In the genomic region with DNA sequence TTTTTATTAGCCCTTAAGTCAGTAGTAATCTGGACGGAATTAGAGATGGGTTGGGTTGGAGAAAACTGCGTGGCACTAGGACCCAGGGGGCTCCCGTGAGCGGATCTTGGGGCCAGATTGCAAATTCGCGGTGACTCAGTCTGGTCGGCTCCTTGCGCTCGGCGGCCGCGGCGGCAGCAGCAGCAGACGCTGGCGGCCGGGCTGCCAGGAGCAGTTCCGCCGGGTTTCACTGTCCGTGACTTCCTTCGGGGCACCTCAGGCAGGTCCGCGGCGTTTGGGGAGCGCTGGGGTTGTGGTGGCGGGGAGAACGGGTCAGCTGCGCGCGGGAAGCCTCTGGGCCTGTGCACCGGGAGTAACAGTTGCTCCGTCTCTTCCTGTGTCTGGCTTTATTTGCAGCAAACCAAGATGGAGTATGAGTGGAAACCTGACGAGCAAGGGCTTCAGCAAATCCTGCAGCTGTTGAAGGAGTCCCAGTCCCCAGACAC, we compare ENCODE assay signal across 8 cellular contexts. TPM values are rescaled to one million over a fixed set of nuclear protein-coding genes. Genes with fewer than 3 reads are reported as not detected.
DNase-seq lines count a peak whose midpoint lies in the region; ATAC-seq, FAIRE-seq and TF ChIP-seq lines count a peak whose summit lies in the region.

No MANE protein-coding gene starts in this region.

- peak; percentile 26 for TF ChIP-seq CTCF in kidney (IDR thresholded peaks at IDR 0.05; ENCODE audit: borderline replicate concordance, extremely low read depth, insufficient read depth)

- peaks cover 0 to 2% of the 10 kb centered on the region in 2 donors for H3K36me3 ChIP-seq in kidney (ENCODE audit: control insufficient read depth in 1 of 2, insufficient read depth in 2 of 2, low read length in 2 of 2)

- DNase-seq in AG08396 (ENCODE audit: low spot score), result peak; percentile 87
- peak; percentile 60 for DNase-seq in NCI-H2227 treated with DMSO at 0.1 percent for 48 hours (lab: John Stamatoyannopoulos, UW)
- DNase-seq in activated CD4-positive, CD25-positive, alpha-beta regulatory T cell treated with anti-CD3 and anti-CD28 coated beads, Interleukin-2, amount 50 U/mL, for 72 hours, result peak; percentile 82
- DNase-seq in cerebellar nuclear complex (lab: John Stamatoyannopoulos, UW), result peak; percentile 14 to 62
- peak; percentile 96 for DNase-seq in kidney
- peak; percentile 64 to 70 for DNase-seq in stimulated activated CD4-positive, alpha-beta T cell treated with anti-CD3 and anti-CD28 coated beads, Interleukin-15, amount 100 ng/mL, for 1 hour (ENCODE audit: low read depth in 1 of 2, low spot score in 1 of 2)

- intact Hi-C loops in kidney (cut with DNase I), result no loop called here

- H3K27ac ChIP-seq in kidney (ENCODE audit: low read depth in 2 of 2, low read length in 2 of 2), result peak overlapping the region; percentile 89 to 93

- no peak for FAIRE-seq in kidney (lab: Jason Lieb, UNC)

- H3K4me1 ChIP-seq in kidney (ENCODE audit: control insufficient read depth in 1 of 2, insufficient read depth in 1 of 2, low read depth in 1 of 2, low read length in 2 of 2), result peaks cover 10 to 21% of the 10 kb centered on the region in 2 donors

- H3K4me3 ChIP-seq in kidney (ENCODE audit: low read length in 2 of 2), result peak overlapping the region; percentile 84 to 88

- ATAC-seq in GM18873 (IDR thresholded peaks at IDR 0.05; ENCODE audit: low FRiP score, unreplicated experiment), result peak; percentile 89
- ATAC-seq in HG03135 (IDR thresholded peaks at IDR 0.05; ENCODE audit: unreplicated experiment), result peak; percentile 80

- no peaks in the 10 kb centered on the region for H3K9me3 ChIP-seq in kidney (ENCODE audit: control insufficient read depth in 1 of 2, low read length in 2 of 2)

- H3K9ac ChIP-seq in kidney (ENCODE audit: low read length in 2 of 2), result peak overlapping the region; percentile 44 to 77

RNA-seq across cellular contexts. Expression of a gene that starts 31.6 kb away (rescaled TPM):
- 86.6 TPM for total RNA-seq in kidney
- polyA plus RNA-seq in kidney (ENCODE audit: insufficient read depth, low read depth, low replicate concordance), result 15.6 TPM

Comparison
In these comparisons a context has a peak if more than half of its experiments do, and no peak if none do; other contexts are left out.
1. Peak in every context shown above with its lines: DNase-seq, ATAC-seq, H3K4me3 ChIP-seq and H3K27ac ChIP-seq.
2. DNase-seq: peak in every context shown above with its lines; median percentile 96 in kidney; 87 in AG08396; 82 in activated CD4-positive, CD25-positive, alpha-beta regulatory T cell treated with anti-CD3 and anti-CD28 coated beads, Interleukin-2, amount 50 U/mL, for 72 hours; 67 in stimulated activated CD4-positive, alpha-beta T cell treated with anti-CD3 and anti-CD28 coated beads, Interleukin-15, amount 100 ng/mL, for 1 hour; 60 in NCI-H2227 treated with DMSO at 0.1 percent for 48 hours; 38 in cerebellar nuclear complex.